26 cellular contexts compared by ENCODE assay signal in the genomic region with DNA sequence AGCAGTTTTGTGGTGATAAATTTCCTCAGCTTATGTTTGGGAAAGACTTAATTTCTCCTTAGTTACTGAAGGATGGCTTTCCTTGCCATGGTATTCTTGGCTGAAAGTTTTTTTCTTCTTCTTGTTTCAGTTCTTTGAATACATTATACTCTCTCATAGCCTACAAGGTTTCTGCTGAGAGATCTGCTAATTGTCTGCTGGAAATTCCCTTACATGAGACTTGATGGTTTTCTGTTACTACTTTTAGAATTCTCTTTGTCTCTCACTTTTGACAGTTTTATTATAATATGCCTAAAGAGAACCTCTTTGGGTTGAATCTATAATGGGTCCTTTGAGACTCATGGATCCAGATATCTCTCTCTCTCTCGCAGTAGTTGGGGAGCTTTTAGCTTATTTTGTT.
"Had no signal": no experiment of that assay in that cellular context is flagged by ENCODE, and none has a peak within 500 bp of the region (broad histone marks: within the 10 kb centered on the region; RNA-seq: fewer than 3 reads in every experiment).

No MANE protein-coding gene starts in this region.

- H3K4me1 ChIP-seq: left lung, lower lobe of right lung, right atrium auricular region, right lobe of liver, tibial nerve, uterus had no signal

- H3K9me3 ChIP-seq: lower lobe of right lung, ovary, right atrium auricular region, right lobe of liver, tibial nerve, uterus had no signal

- H3K36me3 ChIP-seq: left lung, lower lobe of right lung, ovary, right atrium auricular region, right lobe of liver, tibial nerve, uterus had no signal

- H3K27ac ChIP-seq: left lung, lower lobe of right lung, ovary, right atrium auricular region, right lobe of liver, tibial nerve, uterus had no signal

- H3K4me3 ChIP-seq: left lung, lower lobe of right lung, ovary, right atrium auricular region, right lobe of liver, smooth muscle cell, tibial nerve, uterus had no signal

- ATAC-seq: left colon; left lung; lower lobe of right lung; natural killer cell; right lobe of liver; stimulated activated memory B cell treated with anti-CD40 and anti-IgM and Interleukin-4, amounts not matched to agents 10 μg/mL and 1 μg/mL and 100 μg/mL, for 72 hours; stimulated activated naive CD8-positive, alpha-beta T cell treated with anti-CD3 and anti-CD28 coated beads, Interleukin-15, amount 100 ng/mL, for 72 hours had no signal

- DNase-seq: hypothalamus; immature natural killer cell; kidney; left colon; left lung; lower lobe of right lung; mammary epithelial cell; mesendoderm; naive B cell; natural killer cell; nephron progenitor cell; ovary; right lobe of liver; stimulated activated CD4-positive, alpha-beta T cell treated with anti-CD3 and anti-CD28 coated beads, Interleukin-1b, Interleukin-23, amount 100 ng/mL, for 48 hours; stimulated activated CD4-positive, alpha-beta T cell treated with anti-CD3 and anti-CD28 coated beads, Interleukin-2, amount 100 ng/mL, for 48 hours; stimulated activated CD4-positive, alpha-beta T cell treated with anti-CD3 and anti-CD28 coated beads, Interleukin-4, amount 100 ng/mL, for 4 hours; stimulated activated CD8-positive, alpha-beta memory T cell treated with anti-CD3 and anti-CD28 coated beads, Interleukin-4, amount 100 ng/mL, for 48 hours; stimulated activated naive CD4-positive, alpha-beta T cell treated with Interleukin-2 at 50 U/mL for 16 hours; stimulated activated naive CD8-positive, alpha-beta T cell treated with anti-CD3 and anti-CD28 coated beads, Interleukin-15, amount 100 ng/mL, for 72 hours; substantia nigra; uterus had no signal

- H3K27me3 ChIP-seq: left lung, ovary, right atrium auricular region, right lobe of liver, tibial nerve, uterus had no signal

- H3K4me2 ChIP-seq: smooth muscle cell had no signal

- FAIRE-seq: islet of Langerhans had no signal
